In genomic region chr11:48210052-48210451, GRCh38 we compare ENCODE assay signal across 13 cellular contexts. TPM values are rescaled to one million over a fixed set of nuclear protein-coding genes. Genes with fewer than 3 reads are reported as not detected.
DNase-seq lines count a peak whose midpoint lies in the region; ATAC-seq and TF ChIP-seq lines count a peak whose summit lies in the region.
"Had no signal": no experiment of that assay in that cellular context is flagged by ENCODE, and none has a peak within 500 bp of the region (broad histone marks: within the 10 kb centered on the region; RNA-seq: fewer than 3 reads in every experiment).

No MANE protein-coding gene starts in this region.

- H3K27me3 ChIP-seq in liver (ENCODE audit: control insufficient read depth in 4 of 4, insufficient read depth in 4 of 4, low read length in 3 of 4): peaks cover 0 to 5% (median 0%) of the 10 kb centered on the region in 4 donors
- H3K27me3 ChIP-seq: BLaER1 treated with 17β-estradiol and CSF1 and Interleukin-3, amounts not matched to agents 10 nM and 100 nM had no signal

- DNase-seq in SIG-M5 treated with dmso at 0.1 percent for 504 hours (lab: John Stamatoyannopoulos, UW; ENCODE audit: unreplicated experiment) (peak; percentile 12), SIG-M5 (lab: John Stamatoyannopoulos, UW) (no peak), HT-29 (ENCODE audit: low spot score) (peak; percentile 50), UCSD-AML1 (lab: John Stamatoyannopoulos, UW; ENCODE audit: unreplicated experiment) (peak; percentile 12), DMS114 treated with DMSO at 0.1 percent for 48 hours (lab: John Stamatoyannopoulos, UW; ENCODE audit: unreplicated experiment) (no peak), midbrain (lab: John Stamatoyannopoulos, UW) (no peak)
- no peak for DNase-seq in stimulated activated effector memory CD8-positive, alpha-beta T cell treated with anti-CD3 and anti-CD28 coated beads, Interleukin-12 subunit alpha, Interleukin-12 subunit beta, amount 100 ng/mL, for 72 hours (ENCODE audit: low spot score in 2 of 2)
- DNase-seq: amniotic stem cell, natural killer cell had no signal

- WGBS in liver: 31% methylated on average over 7 of the region's 7 CpGs

- H3K36me3 ChIP-seq in liver (ENCODE audit: control insufficient read depth in 4 of 4, insufficient read depth in 3 of 4, low read depth in 1 of 4, low read length in 3 of 4): no peaks in the 10 kb centered on the region
- H3K36me3 ChIP-seq: BLaER1 treated with 17β-estradiol and CSF1 and Interleukin-3, amounts not matched to agents 10 nM and 100 nM had no signal

- H3K36me3 Mint-ChIP-seq in stimulated activated effector memory CD8-positive, alpha-beta T cell treated with anti-CD3 and anti-CD28 coated beads, Interleukin-12 subunit alpha, Interleukin-12 subunit beta, amount 100 ng/mL, for 72 hours: no peaks in the 10 kb centered on the region
- H3K36me3 Mint-ChIP-seq: natural killer cell had no signal

- H3K4me3 Mint-ChIP-seq in stimulated activated effector memory CD8-positive, alpha-beta T cell treated with anti-CD3 and anti-CD28 coated beads, Interleukin-12 subunit alpha, Interleukin-12 subunit beta, amount 100 ng/mL, for 72 hours: no peak overlapping the region
- H3K4me3 Mint-ChIP-seq: natural killer cell had no signal

- H3K9me3 ChIP-seq in liver (ENCODE audit: control insufficient read depth in 4 of 4, low read length in 3 of 4): no peaks in the 10 kb centered on the region
- H3K9me3 ChIP-seq: BLaER1 treated with 17β-estradiol and CSF1 and Interleukin-3, amounts not matched to agents 10 nM and 100 nM had no signal

- no peak for ATAC-seq in stimulated activated effector memory CD8-positive, alpha-beta T cell treated with anti-CD3 and anti-CD28 coated beads, Interleukin-12 subunit alpha, Interleukin-12 subunit beta, amount 100 ng/mL, for 72 hours
- ATAC-seq: natural killer cell had no signal

- no peak overlapping the region for H3K9ac ChIP-seq in liver (ENCODE audit: low read depth in 1 of 2, low read length in 2 of 2)
- H3K9ac ChIP-seq: BLaER1 treated with 17β-estradiol and CSF1 and Interleukin-3, amounts not matched to agents 10 nM and 100 nM had no signal

- H3K4me3 ChIP-seq in liver (ENCODE audit: low read depth in 1 of 3, low read length in 3 of 3): no peak overlapping the region
- H3K4me3 ChIP-seq: BLaER1 treated with 17β-estradiol and CSF1 and Interleukin-3, amounts not matched to agents 10 nM and 100 nM; smooth muscle cell had no signal

- H3K4me1 ChIP-seq in liver (ENCODE audit: control insufficient read depth in 4 of 4, insufficient read depth in 4 of 4, low read length in 3 of 4): no peaks in the 10 kb centered on the region
- H3K4me1 ChIP-seq: BLaER1 treated with 17β-estradiol and CSF1 and Interleukin-3, amounts not matched to agents 10 nM and 100 nM had no signal

- no peak overlapping the region for H3K27ac ChIP-seq in liver (ENCODE audit: low read depth in 1 of 2, low read length in 2 of 2)
- H3K27ac ChIP-seq: BLaER1 treated with 17β-estradiol and CSF1 and Interleukin-3, amounts not matched to agents 10 nM and 100 nM had no signal

- no peak for TF ChIP-seq RAD21 in liver (IDR thresholded peaks at IDR 0.05)

- no peak overlapping the region for H3K27ac Mint-ChIP-seq in stimulated activated effector memory CD8-positive, alpha-beta T cell treated with anti-CD3 and anti-CD28 coated beads, Interleukin-12 subunit alpha, Interleukin-12 subunit beta, amount 100 ng/mL, for 72 hours
- H3K27ac Mint-ChIP-seq: natural killer cell had no signal

- TF ChIP-seq CTCF in liver (IDR thresholded peaks at IDR 0.05; ENCODE audit: low read depth, low read length, missing input control): peak; percentile 7

- no peaks in the 10 kb centered on the region for H3K4me1 Mint-ChIP-seq in stimulated activated effector memory CD8-positive, alpha-beta T cell treated with anti-CD3 and anti-CD28 coated beads, Interleukin-12 subunit alpha, Interleukin-12 subunit beta, amount 100 ng/mL, for 72 hours
- H3K4me1 Mint-ChIP-seq: natural killer cell had no signal

- H3K9me3 Mint-ChIP-seq in stimulated activated effector memory CD8-positive, alpha-beta T cell treated with anti-CD3 and anti-CD28 coated beads, Interleukin-12 subunit alpha, Interleukin-12 subunit beta, amount 100 ng/mL, for 72 hours: no peaks in the 10 kb centered on the region
- H3K9me3 Mint-ChIP-seq: natural killer cell had no signal

TF ChIP-seq in liver, 16 proteins besides CTCF, POLR2A, EP300 and RAD21:
- TF ChIP-seq ZBTB33 (IDR thresholded peaks at IDR 0.05): no peak
- no peak for TF ChIP-seq GABPA (IDR thresholded peaks at IDR 0.05 in 1 of 2, conservative IDR thresholded peaks at IDR 0.05 in 1 of 2)
- no peak for TF ChIP-seq SP1 (IDR thresholded peaks at IDR 0.05)
- no peak for TF ChIP-seq NR2F2 (IDR thresholded peaks at IDR 0.05)
- no peak for TF ChIP-seq EGR1 (IDR thresholded peaks at IDR 0.05; ENCODE audit: low read depth in 2 of 2)
- no peak for TF ChIP-seq MAX (IDR thresholded peaks at IDR 0.05)
- no peak for TF ChIP-seq FOXA1 (IDR thresholded peaks at IDR 0.05)
- no peak for TF ChIP-seq ATF3 (IDR thresholded peaks at IDR 0.05)
- no peak for TF ChIP-seq HNF4G (IDR thresholded peaks at IDR 0.05)
- no peak for TF ChIP-seq YY1 (IDR thresholded peaks at IDR 0.05)
- no peak for TF ChIP-seq RXRA (IDR thresholded peaks at IDR 0.05)
- TF ChIP-seq TAF1 (conservative IDR thresholded peaks at IDR 0.05): no peak
- TF ChIP-seq FOXA2 (IDR thresholded peaks at IDR 0.05): no peak
- TF ChIP-seq HNF4A (conservative IDR thresholded peaks at IDR 0.05): no peak
- no peak for TF ChIP-seq JUND (IDR thresholded peaks at IDR 0.05)
- no peak for TF ChIP-seq REST (IDR thresholded peaks at IDR 0.05)

RNA-seq across cellular contexts. Expression of gene OR4B1, which starts 6.6 kb away (rescaled TPM):
- total RNA-seq in HT-29 (2014; rRNA removed; shearing (Covaris generic)): not detected in 2 replicates
- total RNA-seq in liver: not detected
- not detected for polyA plus RNA-seq in liver
- total RNA-seq: activated CD8-positive, alpha-beta memory T cell treated with anti-CD3 and anti-CD28 coated beads for 36 hours; natural killer cell; smooth muscle cell had no signal
- polyA plus RNA-seq: smooth muscle cell had no signal

RNA-seq across cellular contexts. Expression of gene OR4X2, which starts 34.9 kb away (rescaled TPM):
- not detected in 2 replicates for total RNA-seq in HT-29 (2014; rRNA removed; shearing (Covaris generic))
- total RNA-seq in liver: not detected
- polyA plus RNA-seq in liver: not detected
- total RNA-seq: activated CD8-positive, alpha-beta memory T cell treated with anti-CD3 and anti-CD28 coated beads for 36 hours; natural killer cell; smooth muscle cell had no signal
- polyA plus RNA-seq: smooth muscle cell had no signal

RNA-seq across cellular contexts. Expression of gene OR4X1, which starts 53.6 kb away (rescaled TPM):
- not detected in 2 replicates for total RNA-seq in HT-29 (2014; rRNA removed; shearing (Covaris generic))
- not detected for total RNA-seq in liver
- polyA plus RNA-seq in liver: not detected
- total RNA-seq: activated CD8-positive, alpha-beta memory T cell treated with anti-CD3 and anti-CD28 coated beads for 36 hours; natural killer cell; smooth muscle cell had no signal
- polyA plus RNA-seq: smooth muscle cell had no signal

Comparison
In these comparisons a context has a peak if more than half of its experiments do, and no peak if none do; other contexts are left out.
1. DNase-seq: peak in SIG-M5 treated with dmso at 0.1 percent for 504 hours (single experiment), HT-29 (single experiment) and UCSD-AML1 (single experiment); none in SIG-M5 (single experiment), DMS114 treated with DMSO at 0.1 percent for 48 hours (single experiment), midbrain (single experiment) and stimulated activated effector memory CD8-positive, alpha-beta T cell treated with anti-CD3 and anti-CD28 coated beads, Interleukin-12 subunit alpha, Interleukin-12 subunit beta, amount 100 ng/mL, for 72 hours (0 of 2).